Comparison of ENCODE assay signal across 8 cellular contexts in the genomic region with DNA sequence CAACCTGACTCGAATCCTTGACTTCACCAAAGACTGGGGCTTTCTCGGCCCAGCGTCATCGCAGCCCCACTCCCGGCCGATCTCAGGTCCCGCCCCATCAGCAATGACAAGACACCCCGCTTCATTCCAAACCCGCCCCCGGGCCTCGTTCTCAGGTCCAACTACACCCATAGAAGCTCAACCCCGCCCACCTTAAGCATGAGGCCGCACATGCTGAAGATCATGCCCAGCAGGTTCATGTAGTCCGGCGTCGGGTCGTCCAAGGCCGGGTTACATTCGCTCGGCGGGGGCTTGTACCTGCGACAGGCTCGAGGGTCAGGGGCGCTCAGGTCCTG. TPM values are rescaled to one million over a fixed set of nuclear protein-coding genes. Genes with fewer than 3 reads are reported as not detected.
A peak's percentile ranks its signal among the peaks of the same experiment; 100 is the strongest.
DNase-seq lines count a peak whose midpoint lies in the region; ATAC-seq and TF ChIP-seq lines count a peak whose summit lies in the region.

No MANE protein-coding gene starts in this region.

- peak overlapping the region; percentile 99 for H3K4me3 Mint-ChIP-seq in activated CD8-positive, alpha-beta T cell treated with anti-CD3 and anti-CD28 coated beads for 36 hours

- TF ChIP-seq CTCF in activated CD8-positive, alpha-beta T cell treated with anti-CD3 and anti-CD28 coated beads for 36 hours (IDR thresholded peaks at IDR 0.05), result no peak

- H3K36me3 Mint-ChIP-seq in activated CD8-positive, alpha-beta T cell treated with anti-CD3 and anti-CD28 coated beads for 36 hours (ENCODE audit: low read depth), result peaks cover 46% of the 10 kb centered on the region

- CTCF ChIA-PET in activated CD8-positive, alpha-beta T cell treated with anti-CD3 and anti-CD28 coated beads for 36 hours (lab: Charles Lee), result interaction anchor here (0.7 to 3.4 kb wide), 5 partner anchors 10 to 127 kb away, joined by 3 to 12 read pairs (median 4); no protein-coding TSS in a partner anchor

- no peaks in the 10 kb centered on the region for H3K9me3 Mint-ChIP-seq in activated CD8-positive, alpha-beta T cell treated with anti-CD3 and anti-CD28 coated beads for 36 hours

- H3K27ac Mint-ChIP-seq in activated CD8-positive, alpha-beta T cell treated with anti-CD3 and anti-CD28 coated beads for 36 hours, result peak overlapping the region; percentile 100

- intact Hi-C loops in activated CD8-positive, alpha-beta T cell treated with anti-CD3 and anti-CD28 coated beads for 36 hours (cut with micrococcal nuclease), result loop anchor here (5.0 to 10.0 kb wide), 2 partner anchors 54 to 107 kb away; partner anchors contain the start of genes ZNF490 and ZNF791

- no peaks in the 10 kb centered on the region for H3K27me3 Mint-ChIP-seq in activated CD8-positive, alpha-beta T cell treated with anti-CD3 and anti-CD28 coated beads for 36 hours

- DNase-seq in COLO668 (lab: John Stamatoyannopoulos, UW; ENCODE audit: unreplicated experiment) (peak; percentile 26), KG1 (lab: John Stamatoyannopoulos, UW) (peak; percentile 45), mesenteric fat pad (ENCODE audit: low spot score) (peak; percentile 90), SK-N-DZ (ENCODE audit: low spot score) (no peak)
- peak; percentile 85 for DNase-seq in activated CD8-positive, alpha-beta T cell treated with anti-CD3 and anti-CD28 coated beads for 36 hours
- DNase-seq in effector CD4-positive, alpha-beta T cell, result peak; percentile 69
- DNase-seq in stimulated activated CD8-positive, alpha-beta memory T cell treated with anti-CD3 and anti-CD28 coated beads, Interleukin-15, amount 100 ng/mL, for 4 hours (ENCODE audit: low read depth in 2 of 2), result peak; percentile 44 to 49

- H3K4me1 Mint-ChIP-seq in activated CD8-positive, alpha-beta T cell treated with anti-CD3 and anti-CD28 coated beads for 36 hours (ENCODE audit: low read depth), result peaks cover 41% of the 10 kb centered on the region

- POLR2A ChIA-PET in activated CD8-positive, alpha-beta T cell treated with anti-CD3 and anti-CD28 coated beads for 36 hours (lab: Charles Lee), result interaction anchor here (0.7 to 4.3 kb wide), 9 partner anchors 9 to 143 kb away, joined by 3 to 29 read pairs (median 5); partner anchors contain the start of genes FBXW9 and TRIR

- ATAC-seq in activated CD8-positive, alpha-beta T cell treated with anti-CD3 and anti-CD28 coated beads for 36 hours, result peak; percentile 28
- ATAC-seq in HG02970 (IDR thresholded peaks at IDR 0.05; ENCODE audit: low FRiP score, unreplicated experiment), result no peak

RNA-seq across cellular contexts. Expression of gene WDR83, which starts 2.3 kb away (rescaled TPM):
- 10 to 100 TPM; 17.5 to 23.2 TPM for total RNA-seq in activated CD8-positive, alpha-beta T cell treated with anti-CD3 and anti-CD28 coated beads for 36 hours
- 7.2 TPM for total RNA-seq in mesenteric fat pad
- polyA plus RNA-seq in SK-N-DZ (2014; cell fraction: cytosol; rRNA removed), result 18.4 and 20.2 TPM in 2 replicates
- 17.9 and 23.9 TPM in 2 replicates for polyA plus RNA-seq in SK-N-DZ (2014; cell fraction: nucleus; rRNA removed)

RNA-seq across cellular contexts. Expression of gene MAN2B1, which starts 2.4 kb away (rescaled TPM):
- total RNA-seq in activated CD8-positive, alpha-beta T cell treated with anti-CD3 and anti-CD28 coated beads for 36 hours, result 100 to 1,000 TPM; 127 to 135 TPM
- total RNA-seq in mesenteric fat pad, result 106 TPM
- 39.2 and 43.2 TPM in 2 replicates for polyA plus RNA-seq in SK-N-DZ (2014; cell fraction: cytosol; rRNA removed)
- polyA plus RNA-seq in SK-N-DZ (2014; cell fraction: nucleus; rRNA removed), result 30.1 and 57.5 TPM in 2 replicates

RNA-seq across cellular contexts. Expression of gene DHPS, which starts 12.8 kb away (rescaled TPM):
- total RNA-seq in activated CD8-positive, alpha-beta T cell treated with anti-CD3 and anti-CD28 coated beads for 36 hours, result 100 to 1,000 TPM; 113 TPM
- 46.3 TPM for total RNA-seq in mesenteric fat pad
- 166 and 216 TPM in 2 replicates for polyA plus RNA-seq in SK-N-DZ (2014; cell fraction: cytosol; rRNA removed)
- 315 and 344 TPM in 2 replicates for polyA plus RNA-seq in SK-N-DZ (2014; cell fraction: nucleus; rRNA removed)

RNA-seq across cellular contexts. Expression of gene GNG14, which starts 18.9 kb away (rescaled TPM):
- total RNA-seq in activated CD8-positive, alpha-beta T cell treated with anti-CD3 and anti-CD28 coated beads for 36 hours, result not detected
- not detected for total RNA-seq in mesenteric fat pad
- polyA plus RNA-seq in SK-N-DZ (2014; cell fraction: cytosol; rRNA removed), result not detected in 2 replicates
- not detected in 2 replicates for polyA plus RNA-seq in SK-N-DZ (2014; cell fraction: nucleus; rRNA removed)

RNA-seq across cellular contexts. Expression of gene FBXW9, which starts 27.5 kb away (rescaled TPM):
- 10 to 100 TPM in 1 of 2 experiments, 1 to 10 TPM in 1; 9.9 to 10.8 TPM for total RNA-seq in activated CD8-positive, alpha-beta T cell treated with anti-CD3 and anti-CD28 coated beads for 36 hours
- 4.4 TPM for total RNA-seq in mesenteric fat pad
- 17.4 and 17.8 TPM in 2 replicates for polyA plus RNA-seq in SK-N-DZ (2014; cell fraction: cytosol; rRNA removed)
- polyA plus RNA-seq in SK-N-DZ (2014; cell fraction: nucleus; rRNA removed), result 15.1 and 15.9 TPM in 2 replicates
